ENCODE assay signal across 28 cellular contexts in genomic region chr2:16746329-16746728, GRCh38.
"Had no signal": no experiment of that assay in that cellular context is flagged by ENCODE, and none has a peak within 500 bp of the region (broad histone marks: within the 10 kb centered on the region; RNA-seq: fewer than 3 reads in every experiment).

No MANE protein-coding gene starts in this region.

- H3K9me3 Mint-ChIP-seq: endodermal cell, immature natural killer cell, mesothelial cell of epicardium, naive B cell had no signal

- H3K36me3 ChIP-seq: esophagus squamous epithelium, gastrocnemius medialis, heart left ventricle, left lung, lower lobe of right lung had no signal

- DNase-seq: cortex of kidney; effector CD8-positive, alpha-beta T cell; effector memory CD8-positive, alpha-beta T cell; endodermal cell; esophagus squamous epithelium; foreskin fibroblast; foreskin melanocyte; gastrocnemius medialis; glutamatergic neuron; heart left ventricle; hypothalamus; immature natural killer cell; islet precursor cell; left cardiac atrium; left lung; left ventricle myocardium superior; lower lobe of right lung; mesenchymal stem cell; mucosa of descending colon; naive B cell; naive thymus-derived CD8-positive, alpha-beta T cell had no signal

- H3K27ac ChIP-seq: epithelial cell of prostate, esophagus squamous epithelium, gastrocnemius medialis, heart left ventricle, hepatocyte, left lung, lower lobe of right lung had no signal

- H3K36me3 Mint-ChIP-seq: mesothelial cell of epicardium; naive B cell; naive thymus-derived CD8-positive, alpha-beta T cell had no signal

- H3K27ac Mint-ChIP-seq: effector memory CD8-positive, alpha-beta T cell; endodermal cell; immature natural killer cell; mesothelial cell of epicardium; naive thymus-derived CD8-positive, alpha-beta T cell had no signal

- H3K9me3 ChIP-seq: esophagus squamous epithelium, gastrocnemius medialis, heart left ventricle, left lung, lower lobe of right lung, mucosa of descending colon had no signal

- H3K4me1 ChIP-seq: esophagus squamous epithelium, gastrocnemius medialis, heart left ventricle, left lung, lower lobe of right lung had no signal

- ATAC-seq: effector memory CD8-positive, alpha-beta T cell; esophagus mucosa; heart left ventricle; left cardiac atrium; left lung; left ventricle myocardium superior; lower lobe of right lung; mucosa of descending colon; naive thymus-derived CD8-positive, alpha-beta T cell had no signal

- H3K4me1 Mint-ChIP-seq: immature natural killer cell, mesothelial cell of epicardium had no signal

- H3K4me3 ChIP-seq: esophagus squamous epithelium, gastrocnemius medialis, heart left ventricle, hepatocyte, left lung, lower lobe of right lung, mucosa of descending colon had no signal

- FAIRE-seq: colon, endometrium had no signal

- H3K4me3 Mint-ChIP-seq: dendritic cell treated with granulocyte-macrophage colony-stimulating factor and Interleukin-4, amounts not matched to agents 40 ng/mL and 50 ng/mL, for 4 days; effector memory CD8-positive, alpha-beta T cell; endodermal cell; immature natural killer cell; mesothelial cell of epicardium; naive B cell; naive thymus-derived CD8-positive, alpha-beta T cell had no signal
